Comparison of ENCODE assay signal across 8 cellular contexts in the genomic region with DNA sequence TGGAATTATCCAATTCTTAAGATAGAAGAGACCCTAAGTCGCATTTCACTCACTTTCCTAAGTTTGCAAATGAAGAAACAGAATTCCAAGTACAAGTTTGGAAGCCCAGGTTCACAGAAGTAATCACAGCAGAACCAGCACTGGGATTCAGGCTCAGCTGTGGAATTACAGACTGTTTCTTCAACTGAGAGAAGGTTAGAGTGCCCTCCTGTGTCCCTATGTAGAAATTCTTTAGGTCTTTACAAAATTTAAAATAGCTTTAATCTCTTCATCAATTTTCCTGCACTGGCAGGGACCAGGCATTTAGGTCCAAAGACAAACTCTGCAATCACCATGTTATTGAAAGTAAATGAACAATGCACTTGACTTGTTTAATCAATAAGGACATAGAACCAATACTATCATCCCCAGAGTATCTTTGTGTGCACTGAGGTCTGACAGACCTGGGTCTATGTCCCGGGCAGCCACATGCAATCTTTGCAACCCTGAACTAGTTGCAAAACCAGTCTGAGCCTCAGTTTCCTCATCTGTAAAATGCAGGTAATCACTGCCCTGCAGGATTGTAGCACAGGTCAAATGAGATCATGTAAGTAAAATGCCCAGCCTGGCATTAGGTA. TPM values are rescaled to one million over a fixed set of nuclear protein-coding genes. Genes with fewer than 3 reads are reported as not detected.
A peak's percentile ranks its signal among the peaks of the same experiment; 100 is the strongest.
DNase-seq lines count a peak whose midpoint lies in the region; TF ChIP-seq lines count a peak whose summit lies in the region.

No MANE protein-coding gene starts in this region.

- peak overlapping the region; percentile 40 for H3K4me2 ChIP-seq in smooth muscle cell

- H3K27me3 ChIP-seq in HL-60 (ENCODE audit: insufficient read depth, poor library complexity, severe bottlenecking) (no peaks in the 10 kb centered on the region), smooth muscle cell (ENCODE audit: low read depth) (no peaks in the 10 kb centered on the region)

- peaks cover 5% of the 10 kb centered on the region for H3K79me2 ChIP-seq in smooth muscle cell (ENCODE audit: low read depth)

- DNase-seq in DMS114 treated with DMSO at 0.1 percent for 48 hours (lab: John Stamatoyannopoulos, UW; ENCODE audit: unreplicated experiment), result peak; percentile 57
- DNase-seq in HL-60 (ENCODE audit: low read depth in 1 of 2, low spot score in 1 of 2), result no peak
- DNase-seq in SK-N-DZ (ENCODE audit: low spot score), result peak; percentile 37
- peak; percentile 62 for DNase-seq in fibroblast of villous mesenchyme (ENCODE audit: low read depth)
- no peak for DNase-seq in smooth muscle cell (lab: John Stamatoyannopoulos, UW; ENCODE audit: unreplicated experiment)
- DNase-seq in KBM-7, result no peak
- no peak for DNase-seq in activated effector memory CD4-positive, alpha-beta T cell treated with Interleukin-2 at 50 U/mL for 16 hours
- no peak for DNase-seq in activated gamma-delta T cell (lab: John Stamatoyannopoulos, UW)

- H3K9me3 ChIP-seq in smooth muscle cell (replicated peaks; ENCODE audit: low read depth), result no peaks in the 10 kb centered on the region

- no peaks in the 10 kb centered on the region for H4K20me1 ChIP-seq in smooth muscle cell (ENCODE audit: low read depth)

- no peaks in the 10 kb centered on the region for H3K36me3 ChIP-seq in smooth muscle cell (ENCODE audit: low read depth)

- in situ Hi-C loops in KBM-7 (cut with MboI; ENCODE audit: low pct_unique_long_range_greater_than_20kb, low sequenced_read_pairs), result no loop called here

- no peak overlapping the region for H3K9ac ChIP-seq in smooth muscle cell (ENCODE audit: low read depth)

- H3K4me3 ChIP-seq in HL-60 (replicated peaks; ENCODE audit: insufficient read depth, low read length) (no peak overlapping the region), fibroblast of villous mesenchyme (ENCODE audit: low read depth, low read length) (no peak overlapping the region), smooth muscle cell (no peak overlapping the region)

- peaks cover 27% of the 10 kb centered on the region for H3K4me1 ChIP-seq in smooth muscle cell (ENCODE audit: low read depth)

- peaks cover 16% of the 10 kb centered on the region for H3F3A ChIP-seq in smooth muscle cell (ENCODE audit: low read depth)

- TF ChIP-seq CTCF in HL-60 (IDR thresholded peaks at IDR 0.05; ENCODE audit: insufficient read depth, low read length) (peak; percentile 1), fibroblast of villous mesenchyme (IDR thresholded peaks at IDR 0.05; ENCODE audit: insufficient read depth, low read depth, low read length) (peak; percentile 61), smooth muscle cell (IDR thresholded peaks at IDR 0.05; ENCODE audit: borderline replicate concordance, insufficient read depth, poor library complexity, severe bottlenecking) (peak; percentile 48)

- 56% methylated on average over 2 of the region's 2 CpGs for WGBS in smooth muscle cell (ENCODE audit: low lambda C conversion rate)

- no peak overlapping the region for H2AFZ ChIP-seq in smooth muscle cell (ENCODE audit: low read depth)

- H3K27ac ChIP-seq in HL-60 (replicated peaks) (no peak overlapping the region), smooth muscle cell (ENCODE audit: low read depth) (peak overlapping the region; percentile 76)

RNA-seq across cellular contexts. Expression of gene PLCXD2, which starts 16.9 kb away (rescaled TPM):
- polyA plus RNA-seq in SK-N-DZ (2014; cell fraction: cytosol; rRNA removed), result 2.5 and 2.9 TPM in 2 replicates
- 2.7 and 4.4 TPM in 2 replicates for polyA plus RNA-seq in SK-N-DZ (2014; cell fraction: nucleus; rRNA removed)
- total RNA-seq in fibroblast of villous mesenchyme (0.97 and 1.7 TPM in 2 replicates), smooth muscle cell (5.1 and 10.9 TPM in 2 replicates)
- 1.1 and 4.3 TPM in 2 replicates for polyA plus RNA-seq in smooth muscle cell

Comparison
In these comparisons a context has a peak if more than half of its experiments do, and no peak if none do; other contexts are left out.
1. DNase-seq: peak in DMS114 treated with DMSO at 0.1 percent for 48 hours (single experiment), SK-N-DZ (single experiment) and fibroblast of villous mesenchyme (single experiment); none in HL-60 (0 of 2), smooth muscle cell (single experiment), KBM-7 (single experiment), activated effector memory CD4-positive, alpha-beta T cell treated with Interleukin-2 at 50 U/mL for 16 hours (single experiment) and activated gamma-delta T cell (single experiment).
2. CTCF ChIP-seq: peak in every context shown above with its lines; median percentile 61 in fibroblast of villous mesenchyme; 48 in smooth muscle cell; 1 in HL-60.